8 cellular contexts compared by ENCODE assay signal in the genomic region with DNA sequence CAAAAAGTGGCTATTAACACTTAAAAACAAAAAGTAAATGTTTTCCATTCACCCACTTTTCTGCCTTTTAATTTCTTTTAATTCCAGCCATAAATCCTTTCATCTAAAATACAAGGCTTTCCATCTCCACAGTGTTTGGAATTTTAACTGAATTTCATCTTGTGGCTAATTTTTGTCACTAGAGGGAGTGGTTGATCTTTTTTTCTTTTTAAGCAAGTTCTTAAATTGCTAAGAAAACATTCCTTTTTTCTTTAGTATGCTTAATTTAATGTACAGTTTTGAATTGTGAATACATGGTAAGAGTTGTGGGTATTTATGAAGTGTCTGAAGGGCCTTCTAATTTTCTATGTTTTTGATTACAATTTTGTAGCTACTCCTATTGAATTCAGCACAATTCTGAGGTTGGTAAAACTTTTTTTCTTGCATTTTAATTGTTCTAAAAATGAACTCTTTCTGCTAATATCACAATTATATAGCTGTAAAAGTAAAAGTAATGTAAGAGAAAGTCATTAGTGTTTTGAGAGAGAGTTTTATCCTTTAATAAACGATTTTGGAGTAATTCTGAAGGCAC. TPM values are rescaled to one million over a fixed set of nuclear protein-coding genes. Genes with fewer than 3 reads are reported as not detected.
DNase-seq lines count a peak whose midpoint lies in the region; ATAC-seq, FAIRE-seq and TF ChIP-seq lines count a peak whose summit lies in the region.

No MANE protein-coding gene starts in this region.

- DNase-seq in NOMO-1 treated with DMSO at 0.1 percent for 48 hours (lab: John Stamatoyannopoulos, UW; ENCODE audit: unreplicated experiment) (peak; percentile 5), NOMO-1 treated with dmso at 0.1 percent for 144 hours (lab: John Stamatoyannopoulos, UW; ENCODE audit: unreplicated experiment) (no peak), RCC 7860 (ENCODE audit: low spot score) (no peak), foreskin keratinocyte (no peak), transverse colon (no peak), left lobe of liver (ENCODE audit: low spot score) (no peak), GDM1 (lab: John Stamatoyannopoulos, UW) (no peak)
- DNase-seq in activated CD4-positive, alpha-beta memory T cell treated with anti-CD3 and anti-CD28 coated beads, Interleukin-2, amount 10 ng/mL, durations not matched to agents 7 days and 5 days = no peak

- WGBS in transverse colon (ENCODE audit: low coverage in 1 of 2), 2 donors = 79% methylated on average over 1 of the region's 1 CpG

- TF ChIP-seq EP300 in transverse colon (IDR thresholded peaks at IDR 0.05; ENCODE audit: low read depth) = no peak

- H3K9me3 Mint-ChIP-seq in activated CD4-positive, alpha-beta memory T cell treated with anti-CD3 and anti-CD28 coated beads, Interleukin-2, amount 10 ng/mL, durations not matched to agents 7 days and 5 days = no peaks in the 10 kb centered on the region

- CTCF ChIA-PET in activated CD4-positive, alpha-beta memory T cell treated with anti-CD3 and anti-CD28 coated beads, Interleukin-2, amount 10 ng/mL, durations not matched to agents 7 days and 5 days (lab: Charles Lee) = interaction anchor here (0.7 to 5.4 kb wide), 9 partner anchors 14 to 341 kb away, joined by 3 to 42 read pairs (median 5); no protein-coding TSS in a partner anchor

- ATAC-seq in foreskin keratinocyte (no peak), left lobe of liver (no peak)

- H3K4me1 ChIP-seq in foreskin keratinocyte (peaks cover 11% of the 10 kb centered on the region), transverse colon (peaks cover 0 to 11% (median 0%) of the 10 kb centered on the region in 4 donors)

- no peak overlapping the region for H3K4me3 Mint-ChIP-seq in activated CD4-positive, alpha-beta memory T cell treated with anti-CD3 and anti-CD28 coated beads, Interleukin-2, amount 10 ng/mL, durations not matched to agents 7 days and 5 days

- in situ Hi-C loops in transverse colon (cut with MboI; ENCODE audit: low pct_ligation_motif_present in 1 of 4, low pct_unique_long_range_greater_than_20kb in 1 of 4, low sequenced_read_pairs in 3 of 4) = loop anchor here in 3 of 4 donors (10.0 to 25.0 kb wide), 4 partner anchors 200 to 318 kb away; no protein-coding TSS in a partner anchor

- no peaks in the 10 kb centered on the region for H3K27me3 ChIP-seq in foreskin keratinocyte
- no peaks in the 10 kb centered on the region for H3K27me3 ChIP-seq in transverse colon

- H3K36me3 ChIP-seq in transverse colon = no peaks in the 10 kb centered on the region

- H3K4me3 ChIP-seq in transverse colon = no peak overlapping the region

- no peak for TF ChIP-seq POLR2A in transverse colon (IDR thresholded peaks at IDR 0.05)

- intact Hi-C loops in transverse colon (cut with DNase I; ENCODE audit: low total_unique reads) = loop anchor here (5.0 kb wide), 1 partner anchor 203 kb away; no protein-coding TSS in a partner anchor

- H3K4me1 Mint-ChIP-seq in activated CD4-positive, alpha-beta memory T cell treated with anti-CD3 and anti-CD28 coated beads, Interleukin-2, amount 10 ng/mL, durations not matched to agents 7 days and 5 days = peaks cover 12% of the 10 kb centered on the region

- no peak overlapping the region for H3K27ac Mint-ChIP-seq in activated CD4-positive, alpha-beta memory T cell treated with anti-CD3 and anti-CD28 coated beads, Interleukin-2, amount 10 ng/mL, durations not matched to agents 7 days and 5 days

- H3K27ac ChIP-seq in foreskin keratinocyte (no peak overlapping the region), transverse colon (no peak overlapping the region)

- FAIRE-seq in RCC 7860 (lab: Jason Lieb, UNC) = peak; percentile 82

- POLR2A ChIA-PET in activated CD4-positive, alpha-beta memory T cell treated with anti-CD3 and anti-CD28 coated beads, Interleukin-2, amount 10 ng/mL, durations not matched to agents 7 days and 5 days (lab: Charles Lee) = interaction anchor here (1.3 kb wide), 1 partner anchor 334 kb away, joined by 5 read pairs; a partner anchor contains a TSS

- H3K27me3 Mint-ChIP-seq in activated CD4-positive, alpha-beta memory T cell treated with anti-CD3 and anti-CD28 coated beads, Interleukin-2, amount 10 ng/mL, durations not matched to agents 7 days and 5 days = no peaks in the 10 kb centered on the region

- H3K36me3 Mint-ChIP-seq in activated CD4-positive, alpha-beta memory T cell treated with anti-CD3 and anti-CD28 coated beads, Interleukin-2, amount 10 ng/mL, durations not matched to agents 7 days and 5 days (ENCODE audit: low read depth) = no peaks in the 10 kb centered on the region

- TF ChIP-seq CTCF in foreskin keratinocyte (conservative IDR thresholded peaks at IDR 0.05) = peak; percentile 76
- TF ChIP-seq CTCF in transverse colon (IDR thresholded peaks at IDR 0.05) = peak; percentile 45 to 56 (median 50)

- H3K9me3 ChIP-seq in transverse colon = no peaks in the 10 kb centered on the region

RNA-seq across cellular contexts. Expression of a gene that starts 54.9 kb away (rescaled TPM):
- total RNA-seq in foreskin keratinocyte (10.1 and 11.6 TPM in 2 replicates), transverse colon (100 to 1,000 TPM in 3 of 4 donors, 10 to 100 TPM in 1; 41.2 to 230 (median 172) TPM), left lobe of liver (13.4 TPM)
- 1.8 TPM in 2 replicates for polyA plus RNA-seq in foreskin keratinocyte
- 10 to 100 TPM; 15.0 to 19.1 TPM for total RNA-seq in activated CD4-positive, alpha-beta memory T cell treated with anti-CD3 and anti-CD28 coated beads, Interleukin-2, amount 10 ng/mL, durations not matched to agents 7 days and 5 days
